In the genomic region with DNA sequence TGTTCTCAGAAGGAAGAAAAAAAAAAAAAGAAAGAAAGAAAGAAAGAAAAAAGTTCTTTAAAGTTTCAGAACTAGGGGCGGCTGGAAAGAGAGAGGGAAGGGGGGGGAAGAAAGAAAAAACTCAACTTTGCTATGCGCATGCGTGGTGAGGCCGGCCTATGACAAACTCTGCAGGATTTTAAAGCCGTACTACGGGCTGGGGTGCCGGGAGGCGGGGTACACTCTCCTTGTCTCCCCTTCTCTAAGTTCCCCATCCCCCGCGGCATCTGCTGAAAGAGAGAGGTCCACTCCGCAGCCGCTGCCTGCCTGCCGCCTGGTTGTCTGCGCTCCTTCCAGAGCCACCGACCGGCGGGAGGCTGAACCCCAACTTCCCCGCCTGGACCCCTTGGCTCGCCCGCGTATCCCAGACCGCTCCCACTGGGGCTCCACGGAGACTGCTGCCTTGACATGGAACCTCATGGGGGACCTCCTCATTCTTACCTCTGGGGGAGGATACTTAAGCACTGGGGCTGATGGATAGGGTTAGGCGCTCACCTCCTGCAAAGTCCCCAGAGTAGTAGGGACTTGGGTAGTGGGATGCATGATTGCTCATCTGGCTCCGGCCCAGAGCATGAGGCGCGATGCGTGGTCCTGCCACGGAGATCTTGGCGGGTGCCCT, we compare ENCODE assay signal across 8 cellular contexts. TPM values are rescaled to one million over a fixed set of nuclear protein-coding genes. Genes with fewer than 3 reads are reported as not detected.
DNase-seq lines count a peak whose midpoint lies in the region; ATAC-seq lines count a peak whose summit lies in the region.

No MANE protein-coding gene starts in this region.

- DNase-seq in AG08395 (ENCODE audit: low spot score): peak; percentile 90
- DNase-seq in T1000 (lab: John Stamatoyannopoulos, UW): peak; percentile 61
- DNase-seq in fibroblast of gingiva (ENCODE audit: low read depth): peak; percentile 78
- DNase-seq in myocyte (ENCODE audit: low read depth): peak; percentile 90
- DNase-seq in activated gamma-delta T cell (lab: John Stamatoyannopoulos, UW): no peak
- no peak for DNase-seq in GM19238 (ENCODE audit: insufficient read length, low spot score)

- ATAC-seq in GM19351 (IDR thresholded peaks at IDR 0.05; ENCODE audit: unreplicated experiment): peak; percentile 39
- ATAC-seq in GM18519 (IDR thresholded peaks at IDR 0.05; ENCODE audit: low FRiP score, unreplicated experiment): no peak

RNA-seq across cellular contexts. Expression of a gene that starts 1.4 kb away (rescaled TPM):
- 34.5 and 35.5 TPM in 2 replicates for total RNA-seq in myocyte
- polyA plus RNA-seq in myocyte (2012): 19.6 TPM

Comparison
In these comparisons a context has a peak if more than half of its experiments do, and no peak if none do; other contexts are left out.
1. DNase-seq: peak in AG08395 (single experiment), T1000 (single experiment), fibroblast of gingiva (single experiment) and myocyte (single experiment); none in activated gamma-delta T cell (single experiment) and GM19238 (single experiment).